In the genomic region with DNA sequence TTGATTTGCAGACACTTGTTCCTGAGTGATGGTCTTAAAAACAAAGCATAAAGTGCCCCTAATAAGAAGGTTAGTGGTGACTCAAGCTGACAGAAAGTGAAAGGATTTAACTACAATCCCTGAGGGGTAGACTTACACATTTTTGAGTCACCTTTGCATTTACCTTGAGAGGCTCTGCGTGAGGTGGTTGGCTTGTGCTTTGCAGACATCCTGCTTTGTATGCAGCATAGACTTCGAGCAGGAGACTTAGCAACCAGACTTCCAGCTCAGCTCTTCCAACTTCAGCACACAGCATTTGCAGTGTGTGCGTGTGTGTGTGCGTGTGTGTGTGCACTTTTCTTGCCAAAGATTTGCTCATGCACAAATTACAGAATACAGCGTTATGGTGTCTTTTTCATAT, we compare ENCODE assay signal across 11 cellular contexts.
A peak's percentile ranks its signal among the peaks of the same experiment; 100 is the strongest.
DNase-seq lines count a peak whose midpoint lies in the region; ATAC-seq and TF ChIP-seq lines count a peak whose summit lies in the region.
"Had no signal": no experiment of that assay in that cellular context is flagged by ENCODE, and none has a peak within 500 bp of the region (broad histone marks: within the 10 kb centered on the region; RNA-seq: fewer than 3 reads in every experiment).

No MANE protein-coding gene starts in this region.

- TF ChIP-seq POLR2A in Peyer's patch (IDR thresholded peaks at IDR 0.05): no peak

- H3K9me3 ChIP-seq in Peyer's patch (no peaks in the 10 kb centered on the region), SJCRH30 (replicated peaks) (no peaks in the 10 kb centered on the region; the same call in 1 of the 2 replicates)

- peak; percentile 86 for ATAC-seq in GM18858 (IDR thresholded peaks at IDR 0.05; ENCODE audit: unreplicated experiment)
- peak; percentile 77 for ATAC-seq in GM21447 (IDR thresholded peaks at IDR 0.05; ENCODE audit: unreplicated experiment)
- peak; percentile 94 for ATAC-seq in HG03342 (IDR thresholded peaks at IDR 0.05; ENCODE audit: unreplicated experiment)

- H3K27ac ChIP-seq in Peyer's patch (no peak overlapping the region), SJCRH30 (no peak overlapping the region)

- intact Hi-C loops in cardiac septum (cut with DNase I): no loop called here

- H3K4me1 ChIP-seq in Peyer's patch: no peaks in the 10 kb centered on the region
- no peaks in the 10 kb centered on the region for H3K4me1 ChIP-seq in SJCRH30

- TF ChIP-seq CTCF in fibroblast of pulmonary artery (IDR thresholded peaks at IDR 0.05; ENCODE audit: low read length, missing control alignments): no peak
- no peak for TF ChIP-seq CTCF in Peyer's patch (IDR thresholded peaks at IDR 0.05)

- DNase-seq in fibroblast of pulmonary artery (ENCODE audit: low read depth): peak; percentile 2
- DNase-seq in Peyer's patch: no peak
- DNase-seq in middle frontal gyrus (ENCODE audit: extremely low spot score, low spot score): no peak
- DNase-seq in cardiac septum (ENCODE audit: low spot score): no peak
- no peak for DNase-seq in SJCRH30
- DNase-seq: DMS79; stimulated activated CD4-positive, alpha-beta T cell treated with anti-CD3 and anti-CD28 coated beads, Interleukin-4, amount 100 ng/mL, for 1 hour; T1000 had no signal

- H3K36me3 ChIP-seq in Peyer's patch (peaks cover 0 to 9% (median 0%) of the 10 kb centered on the region in 3 donors), SJCRH30 (peaks cover 16% of the 10 kb centered on the region)

- H3K4me3 ChIP-seq in fibroblast of pulmonary artery (replicated peaks; ENCODE audit: low read depth, low read length) (no peak overlapping the region), Peyer's patch (no peak overlapping the region), SJCRH30 (no peak overlapping the region)

- H3K27me3 ChIP-seq in Peyer's patch: no peaks in the 10 kb centered on the region
- H3K27me3 ChIP-seq in SJCRH30: no peaks in the 10 kb centered on the region
